1 cellular context compared by ENCODE assay signal in the genomic region with DNA sequence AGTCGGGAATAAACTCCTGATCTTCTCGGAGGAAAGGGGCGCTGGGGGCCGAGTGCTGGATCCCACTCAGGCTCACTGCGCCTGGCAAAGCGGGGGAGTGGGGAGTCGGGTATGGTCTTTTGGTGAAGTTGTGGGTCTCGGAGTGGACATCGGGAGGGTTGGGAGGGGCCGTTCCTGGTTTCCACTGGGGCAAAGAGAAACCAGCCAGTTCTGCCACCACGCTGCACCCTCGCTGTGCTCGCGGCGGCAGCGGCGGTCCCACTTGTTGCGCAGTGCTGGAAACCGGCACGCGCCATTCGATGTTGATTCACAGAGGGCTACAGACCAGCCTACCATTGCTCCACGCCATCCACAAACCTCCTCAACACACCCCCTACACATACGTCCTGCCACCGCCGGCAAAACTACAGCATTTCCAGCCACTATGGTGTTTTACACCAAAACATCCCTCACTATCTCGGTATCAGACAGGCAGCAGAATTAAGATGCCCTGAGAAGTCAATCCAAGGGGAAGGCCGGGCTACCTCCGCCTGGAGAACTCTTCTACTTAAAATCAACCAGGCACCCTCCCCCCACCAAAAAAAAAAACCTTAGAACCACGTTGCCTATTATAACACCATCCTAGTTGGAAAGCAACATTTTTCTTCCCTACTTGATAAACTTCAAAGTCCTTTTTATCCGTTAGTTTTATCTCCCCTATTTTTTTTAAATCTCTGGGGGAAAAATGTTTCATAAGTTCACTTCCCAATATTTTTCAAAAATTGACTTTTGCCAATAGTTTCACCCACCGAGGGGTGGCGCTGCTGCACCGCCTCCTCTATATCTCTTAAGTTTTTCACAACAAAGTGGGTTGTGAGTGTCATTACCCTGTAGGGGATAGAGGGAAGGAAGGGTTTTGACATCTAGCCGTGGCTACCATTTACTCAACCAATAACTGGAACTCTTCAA.
A peak's percentile ranks its signal among the peaks of the same experiment; 100 is the strongest.
TF ChIP-seq lines count a peak whose summit lies in the region.

No MANE protein-coding gene starts in this region.

TF ChIP-seq in HEK293, 187 proteins besides CTCF, POLR2A, EP300 and RAD21 (continued from another document):
- TF ChIP-seq PRDM6 (tag by site-specific recombination; IDR thresholded peaks at IDR 0.05): peak; percentile 33; the same call in 1 of the 2 replicates
- no peak for TF ChIP-seq ZNF768 (tag by site-specific recombination; IDR thresholded peaks at IDR 0.05)
- TF ChIP-seq ZNF792 (tag by site-specific recombination; IDR thresholded peaks at IDR 0.05): no peak
- TF ChIP-seq ZNF488 (tag by site-specific recombination; IDR thresholded peaks at IDR 0.05): no peak
- TF ChIP-seq ZNF664 (tag by site-specific recombination; IDR thresholded peaks at IDR 0.05): no peak
